6 cellular contexts compared by ENCODE assay signal in genomic region chr6:169702640-169703246, GRCh38. TPM values are rescaled to one million over a fixed set of nuclear protein-coding genes. Genes with fewer than 3 reads are reported as not detected.
DNase-seq lines count a peak whose midpoint lies in the region; ATAC-seq and TF ChIP-seq lines count a peak whose summit lies in the region.

No MANE protein-coding gene starts in this region.

- no peaks in the 10 kb centered on the region for H3K9me3 Mint-ChIP-seq in stimulated activated naive B cell treated with anti-CD40 and anti-IgM and Interleukin-4, amounts not matched to agents 10 μg/mL and 1 μg/mL and 100 μg/mL, for 72 hours

- no peak for TF ChIP-seq CTCF in left ventricle myocardium inferior (IDR thresholded peaks at IDR 0.05; ENCODE audit: borderline replicate concordance)

- no peaks in the 10 kb centered on the region for H3K27me3 Mint-ChIP-seq in stimulated activated naive B cell treated with anti-CD40 and anti-IgM and Interleukin-4, amounts not matched to agents 10 μg/mL and 1 μg/mL and 100 μg/mL, for 72 hours

- H3K27me3 ChIP-seq in left ventricle myocardium inferior (ENCODE audit: low read depth), result no peaks in the 10 kb centered on the region

- H3K4me1 ChIP-seq in left ventricle myocardium inferior, result peaks cover 61% of the 10 kb centered on the region

- H3K27ac Mint-ChIP-seq in stimulated activated naive B cell treated with anti-CD40 and anti-IgM and Interleukin-4, amounts not matched to agents 10 μg/mL and 1 μg/mL and 100 μg/mL, for 72 hours, result peak overlapping the region; percentile 92

- H3K36me3 ChIP-seq in left ventricle myocardium inferior, result peaks cover 16% of the 10 kb centered on the region

- intact Hi-C loops in left ventricle myocardium inferior (cut with micrococcal nuclease), result no loop called here

- peak overlapping the region; percentile 96 for H3K4me3 ChIP-seq in left ventricle myocardium inferior

- peak; percentile 20 for DNase-seq in left ventricle myocardium inferior
- peak; percentile 39 for DNase-seq in stimulated activated naive B cell treated with anti-CD40 and anti-IgM and Interleukin-4, amounts not matched to agents 10 μg/mL and 1 μg/mL and 100 μg/mL, for 72 hours
- DNase-seq in NK-92 treated with Interleukin-12 subunit alpha and Interleukin-12 subunit beta, amount 100 ng/mL, for 24 hours (lab: John Stamatoyannopoulos, UW), result no peak

- H3K4me3 Mint-ChIP-seq in stimulated activated naive B cell treated with anti-CD40 and anti-IgM and Interleukin-4, amounts not matched to agents 10 μg/mL and 1 μg/mL and 100 μg/mL, for 72 hours, result peak overlapping the region; percentile 94 to 95

- no peaks in the 10 kb centered on the region for H3K9me3 ChIP-seq in left ventricle myocardium inferior (replicated peaks)

- ATAC-seq in GM18520 (IDR thresholded peaks at IDR 0.05; ENCODE audit: unreplicated experiment) (peak; percentile 9), HG03064 (IDR thresholded peaks at IDR 0.05; ENCODE audit: low read depth, unreplicated experiment) (peak; percentile 15)
- peak; percentile 6 to 12 for ATAC-seq in activated CD4-positive, CD25-positive, alpha-beta regulatory T cell treated with anti-CD3 and anti-CD28 coated beads, Interleukin-2, amount 50 U/mL, for 24 hours
- peak; percentile 9 to 27 for ATAC-seq in stimulated activated naive B cell treated with anti-CD40 and anti-IgM and Interleukin-4, amounts not matched to agents 10 μg/mL and 1 μg/mL and 100 μg/mL, for 72 hours (replicated peaks)

- H3K4me1 Mint-ChIP-seq in stimulated activated naive B cell treated with anti-CD40 and anti-IgM and Interleukin-4, amounts not matched to agents 10 μg/mL and 1 μg/mL and 100 μg/mL, for 72 hours, result peaks cover 18 to 62% of the 10 kb centered on the region in 2 donors

- peaks cover 17 to 32% of the 10 kb centered on the region in 2 donors for H3K36me3 Mint-ChIP-seq in stimulated activated naive B cell treated with anti-CD40 and anti-IgM and Interleukin-4, amounts not matched to agents 10 μg/mL and 1 μg/mL and 100 μg/mL, for 72 hours

- H3K27ac ChIP-seq in left ventricle myocardium inferior (replicated peaks), result peak overlapping the region; percentile 96

RNA-seq across cellular contexts. Expression of gene C6orf120, which starts 0.8 kb away (rescaled TPM):
- total RNA-seq in left ventricle myocardium inferior, result 14.0 TPM

RNA-seq across cellular contexts. Expression of gene WDR27, which starts 0.9 kb away (rescaled TPM):
- 9.1 TPM for total RNA-seq in left ventricle myocardium inferior

RNA-seq across cellular contexts. Expression of gene PHF10, which starts 21.6 kb away (rescaled TPM):
- 56.6 TPM for total RNA-seq in left ventricle myocardium inferior

RNA-seq across cellular contexts. Expression of gene DYNLT2, which starts 48.6 kb away (rescaled TPM):
- 0.66 TPM for total RNA-seq in left ventricle myocardium inferior

RNA-seq across cellular contexts. Expression of gene ERMARD, which starts 48.7 kb away (rescaled TPM):
- total RNA-seq in left ventricle myocardium inferior, result 9.3 TPM
